28 cellular contexts compared by ENCODE assay signal in genomic region chr11:120375076-120375475, GRCh38. TPM values are rescaled to one million over a fixed set of nuclear protein-coding genes. Genes with fewer than 3 reads are reported as not detected.
DNase-seq lines count a peak whose midpoint lies in the region; ATAC-seq and FAIRE-seq lines count a peak whose summit lies in the region.
"Had no signal": no experiment of that assay in that cellular context is flagged by ENCODE, and none has a peak within 500 bp of the region (broad histone marks: within the 10 kb centered on the region; RNA-seq: fewer than 3 reads in every experiment).

No MANE protein-coding gene starts in this region.

- peak; percentile 5 for FAIRE-seq in islet of Langerhans (lab: Jason Lieb, UNC)
- FAIRE-seq: A204.1, H1, pancreas had no signal

- peak; percentile 20 for ATAC-seq in left ventricle myocardium superior
- ATAC-seq in Right ventricle myocardium superior (ENCODE audit: poor library complexity) = no peak
- no peak for ATAC-seq in GM21786 (IDR thresholded peaks at IDR 0.05; ENCODE audit: unreplicated experiment)
- ATAC-seq: activated naive CD8-positive, alpha-beta T cell treated with anti-CD3 and anti-CD28 coated beads, Interleukin-2, amount 50 U/mL, for 24 hours; body of pancreas; mucosa of descending colon; natural killer cell treated with Interleukin-12 subunit alpha and Interleukin-12 subunit beta and Interleukin-15 and Interleukin-18, amount 100 ng/mL, for 72 hours; pancreas had no signal

- intact Hi-C loops in left ventricle myocardium superior (cut with micrococcal nuclease) = no loop called here
- intact Hi-C loops in Right ventricle myocardium superior (cut with DNase I) = no loop called here

- DNase-seq in left ventricle myocardium superior (no peak), Right ventricle myocardium superior (no peak), brain pericyte (ENCODE audit: low read depth, low spot score) (peak; percentile 85), smooth muscle cell of the brain vasculature (ENCODE audit: low read depth, low spot score) (peak; percentile 79), dedifferentiated amniotic fluid mesenchymal stem cell (ENCODE audit: extremely low spot score) (no peak), NCI-H524 treated with DMSO at 0.1 percent for 48 hours (lab: John Stamatoyannopoulos, UW) (no peak)
- DNase-seq: activated CD4-positive, alpha-beta memory T cell treated with anti-CD3 and anti-CD28 coated beads for 36 hours; activated CD4-positive, alpha-beta T cell treated with anti-CD3 and anti-CD28 coated beads for 1 hour; activated CD8-positive, alpha-beta memory T cell treated with anti-CD3 and anti-CD28 coated beads, Interleukin-2, amount 50 U/mL, for 4 hours; activated naive CD4-positive, alpha-beta T cell; activated naive CD8-positive, alpha-beta T cell treated with anti-CD3 and anti-CD28 coated beads, Interleukin-2, amount 50 U/mL, for 24 hours; body of pancreas; CD4-positive, CD25-positive, alpha-beta regulatory T cell; cerebellar nuclear complex; DMS79 treated with DMSO at 0.1 percent for 48 hours; GF-D8; mucosa of descending colon; NCI-H1930; NCI-H526; pancreas; retina; stimulated activated CD4-positive, alpha-beta T cell treated with anti-CD3 and anti-CD28 coated beads, Interleukin-2, amount 100 ng/mL, for 48 hours; thyroid gland had no signal

RNA-seq across cellular contexts. Expression of gene ARHGEF12, which starts 38.9 kb away (rescaled TPM):
- total RNA-seq in left ventricle myocardium superior (92.5 TPM), Right ventricle myocardium superior (81.7 TPM)

RNA-seq across cellular contexts. Expression of gene TLCD5, which starts 50.0 kb away (rescaled TPM):
- total RNA-seq in left ventricle myocardium superior = 9.1 TPM
- 7.3 TPM for total RNA-seq in Right ventricle myocardium superior

Comparison
In these comparisons a context has a peak if more than half of its experiments do, and no peak if none do; other contexts are left out.
1. DNase-seq: peak in brain pericyte (single experiment) and smooth muscle cell of the brain vasculature (single experiment); none in left ventricle myocardium superior (single experiment), Right ventricle myocardium superior (single experiment), dedifferentiated amniotic fluid mesenchymal stem cell (single experiment) and NCI-H524 treated with DMSO at 0.1 percent for 48 hours (single experiment).